In the genomic region with DNA sequence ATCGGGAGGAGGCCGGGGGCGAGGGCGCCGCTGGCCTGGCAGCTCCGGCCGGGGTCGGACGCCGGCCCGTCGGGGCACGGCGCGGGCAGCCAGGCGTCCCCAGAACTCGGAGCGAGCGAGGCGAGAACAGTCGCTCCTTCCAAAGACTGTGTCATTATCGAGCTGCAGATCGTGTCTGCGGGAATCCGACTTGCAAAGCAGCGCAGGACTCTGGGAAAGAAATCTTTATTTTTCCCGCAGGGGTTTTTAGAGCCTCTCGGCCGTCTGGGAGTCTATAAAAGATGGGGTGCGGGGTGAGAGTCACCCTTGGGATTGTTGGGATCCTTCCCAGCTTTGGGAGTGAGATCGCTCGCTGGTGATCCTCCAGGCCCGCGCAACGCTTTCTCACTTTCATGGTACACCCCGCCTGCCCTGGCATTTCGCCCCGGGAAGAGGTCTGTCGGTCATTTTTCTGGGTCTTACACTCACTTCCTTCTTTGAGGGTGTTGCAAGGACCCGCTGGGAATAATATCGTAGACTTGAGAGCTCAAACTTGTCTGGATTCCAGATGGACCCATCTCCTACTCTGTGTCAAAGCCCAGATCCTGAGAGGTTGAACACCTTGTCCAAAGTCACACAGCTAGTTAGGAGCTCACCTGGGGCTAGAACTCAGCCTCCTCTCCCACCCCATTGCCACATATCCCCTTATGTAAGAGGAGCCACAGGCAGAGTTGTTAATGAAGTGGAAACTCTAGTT, we compare ENCODE assay signal across 8 cellular contexts. TPM values are rescaled to one million over a fixed set of nuclear protein-coding genes. Genes with fewer than 3 reads are reported as not detected.
DNase-seq lines count a peak whose midpoint lies in the region; ATAC-seq, FAIRE-seq and TF ChIP-seq lines count a peak whose summit lies in the region.

No MANE protein-coding gene starts in this region.

- DNase-seq in BE2C (no peak), HT1080 (ENCODE audit: low read depth) (peak; percentile 28), heart left ventricle (peak; percentile 67 to 85 (median 79)), pancreas (peak; percentile 56 to 81 (median 67)), DMS153 (lab: John Stamatoyannopoulos, UW) (no peak), NAMALWA (ENCODE audit: low spot score) (no peak)
- no peak for DNase-seq in activated naive CD8-positive, alpha-beta T cell treated with anti-CD3 and anti-CD28 coated beads for 36 hours
- no peak for DNase-seq in stimulated activated CD4-positive, alpha-beta T cell treated with anti-CD3 and anti-CD28 coated beads, Interleukin-1b, Interleukin-23, amount 100 ng/mL, for 48 hours

- H3K4me3 ChIP-seq in BE2C (ENCODE audit: low read depth, low read length) (peak overlapping the region; percentile 99), heart left ventricle (peak overlapping the region; percentile 71 to 99 (median 96)), pancreas (peak overlapping the region; percentile 56 to 97 (median 77))

- TF ChIP-seq CTCF in BE2C (IDR thresholded peaks at IDR 0.05; ENCODE audit: low read depth, low read length) = no peak
- TF ChIP-seq CTCF in heart left ventricle (IDR thresholded peaks at IDR 0.05) = peak in 2 of 12 donors; percentile 2 to 4
- no peak for TF ChIP-seq CTCF in pancreas (IDR thresholded peaks at IDR 0.05)

- no peak for FAIRE-seq in pancreas (lab: Jason Lieb, UNC)

- no peaks in the 10 kb centered on the region for H3K4me1 ChIP-seq in BE2C
- H3K4me1 ChIP-seq in heart left ventricle = peaks cover 3 to 71% (median 40%) of the 10 kb centered on the region in 12 donors
- peaks cover 4 to 19% (median 18%) of the 10 kb centered on the region in 3 donors for H3K4me1 ChIP-seq in pancreas

- H3K27me3 Mint-ChIP-seq in activated naive CD8-positive, alpha-beta T cell treated with anti-CD3 and anti-CD28 coated beads for 36 hours = peaks cover 26% of the 10 kb centered on the region

- H3K36me3 ChIP-seq in BE2C = no peaks in the 10 kb centered on the region
- no peaks in the 10 kb centered on the region for H3K36me3 ChIP-seq in heart left ventricle
- no peaks in the 10 kb centered on the region for H3K36me3 ChIP-seq in pancreas

- H3K27ac ChIP-seq in heart left ventricle = peak overlapping the region; percentile 71 to 98 (median 94)
- peak overlapping the region; percentile 81 to 89 (median 86) for H3K27ac ChIP-seq in pancreas

- peaks cover 4% of the 10 kb centered on the region for H3K36me3 Mint-ChIP-seq in activated naive CD8-positive, alpha-beta T cell treated with anti-CD3 and anti-CD28 coated beads for 36 hours

- no peaks in the 10 kb centered on the region for H3K9me3 ChIP-seq in BE2C
- H3K9me3 ChIP-seq in heart left ventricle = no peaks in the 10 kb centered on the region
- no peaks in the 10 kb centered on the region for H3K9me3 ChIP-seq in pancreas

- H3K27me3 ChIP-seq in BE2C (peaks cover 24% of the 10 kb centered on the region), heart left ventricle (no peaks in the 10 kb centered on the region), pancreas (no peaks in the 10 kb centered on the region)

- WGBS in heart left ventricle, 4 donors = 1 to 2% (median 1%) methylated on average over 31 to 41 of the region's 41 CpGs
- 0 to 2% methylated on average over 33 to 41 of the region's 41 CpGs for WGBS in pancreas, 2 donors

- no peak for ATAC-seq in heart left ventricle
- no peak for ATAC-seq in pancreas

- no peak overlapping the region for H3K27ac Mint-ChIP-seq in activated naive CD8-positive, alpha-beta T cell treated with anti-CD3 and anti-CD28 coated beads for 36 hours

- H3K4me1 Mint-ChIP-seq in activated naive CD8-positive, alpha-beta T cell treated with anti-CD3 and anti-CD28 coated beads for 36 hours = peaks cover 29% of the 10 kb centered on the region

- H3K9me3 Mint-ChIP-seq in activated naive CD8-positive, alpha-beta T cell treated with anti-CD3 and anti-CD28 coated beads for 36 hours = no peaks in the 10 kb centered on the region

- intact Hi-C loops in heart left ventricle (cut with DNase I) (loop anchor here in 9 of 10 donors (5.0 to 10.0 kb wide), 8 partner anchors 38 to 238 kb away; a partner anchor contains a TSS), pancreas (cut with DNase I) (no loop called here)

- no peak for TF ChIP-seq POLR2A in heart left ventricle (IDR thresholded peaks at IDR 0.05)

- peak overlapping the region; percentile 35 for H3K4me3 Mint-ChIP-seq in activated naive CD8-positive, alpha-beta T cell treated with anti-CD3 and anti-CD28 coated beads for 36 hours

RNA-seq across cellular contexts. Expression of a gene that starts 1.0 kb away (rescaled TPM):
- 5.9 TPM for polyA plus RNA-seq in BE2C (2012; ENCODE audit: insufficient read depth, insufficient read length, low read depth)
- 42.1 and 53.0 TPM in 2 replicates for total RNA-seq in HT1080 (2014; rRNA removed; shearing (Covaris generic))
- 34.0 and 37.3 TPM in 2 replicates for polyA plus RNA-seq in HT1080 (2015; cell fraction: cytosol; rRNA removed)
- polyA plus RNA-seq in HT1080 (2015; cell fraction: nucleus; rRNA removed) = 13.2 and 14.1 TPM in 2 replicates
- 1 to 10 TPM in 1 of 2 experiments, under 1 TPM in 1; 0.99 to 1.3 TPM for total RNA-seq in activated naive CD8-positive, alpha-beta T cell treated with anti-CD3 and anti-CD28 coated beads for 36 hours
- total RNA-seq in heart left ventricle (10 to 100 TPM; 18.2 to 42.9 (median 27.7) TPM), pancreas (1 to 10 TPM; 3.9 to 6.8 (median 4.5) TPM)
- polyA plus RNA-seq in heart left ventricle (10 to 100 TPM; 49.0 to 49.7 TPM), pancreas (1 to 10 TPM; 6.8 to 9.0 TPM)

RNA-seq across cellular contexts. Expression of a gene that starts 1.5 kb away (rescaled TPM):
- polyA plus RNA-seq in BE2C (2012; ENCODE audit: insufficient read depth, insufficient read length, low read depth) = 102 TPM
- 129 and 152 TPM in 2 replicates for total RNA-seq in HT1080 (2014; rRNA removed; shearing (Covaris generic))
- polyA plus RNA-seq in HT1080 (2015; cell fraction: cytosol; rRNA removed) = 68.5 and 77.9 TPM in 2 replicates
- 208 and 229 TPM in 2 replicates for polyA plus RNA-seq in HT1080 (2015; cell fraction: nucleus; rRNA removed)
- total RNA-seq in activated naive CD8-positive, alpha-beta T cell treated with anti-CD3 and anti-CD28 coated beads for 36 hours = 10 to 100 TPM; 96.2 to 97.0 TPM
- 10 to 100 TPM; 30.2 to 63.5 (median 48.1) TPM for total RNA-seq in heart left ventricle
- 10 to 100 TPM; 43.9 to 52.0 TPM for polyA plus RNA-seq in heart left ventricle
- 10 to 100 TPM; 18.0 to 33.3 (median 22.3) TPM for total RNA-seq in pancreas
- polyA plus RNA-seq in pancreas = 10 to 100 TPM; 40.2 to 65.7 TPM

RNA-seq across cellular contexts. Expression of a gene that starts 53.8 kb away (rescaled TPM):
- polyA plus RNA-seq in BE2C (2012; ENCODE audit: insufficient read depth, insufficient read length, low read depth) = 18.8 TPM
- total RNA-seq in HT1080 (2014; rRNA removed; shearing (Covaris generic)) = 70.6 and 82.0 TPM in 2 replicates
- 48.4 and 52.3 TPM in 2 replicates for polyA plus RNA-seq in HT1080 (2015; cell fraction: cytosol; rRNA removed)
- polyA plus RNA-seq in HT1080 (2015; cell fraction: nucleus; rRNA removed) = 35.6 and 37.4 TPM in 2 replicates
- total RNA-seq in activated naive CD8-positive, alpha-beta T cell treated with anti-CD3 and anti-CD28 coated beads for 36 hours = 10 to 100 TPM; 37.5 to 42.2 TPM
- 10 to 100 TPM; 16.2 to 36.8 (median 25.2) TPM for total RNA-seq in heart left ventricle
- polyA plus RNA-seq in heart left ventricle = 10 to 100 TPM; 21.3 to 59.5 TPM
- 10 to 100 TPM; 11.4 to 22.7 (median 15.1) TPM for total RNA-seq in pancreas
- 10 to 100 TPM; 17.6 to 18.8 TPM for polyA plus RNA-seq in pancreas

RNA-seq across cellular contexts. Expression of a gene that starts 53.9 kb away (rescaled TPM):
- 69.9 TPM for polyA plus RNA-seq in BE2C (2012; ENCODE audit: insufficient read depth, insufficient read length, low read depth)
- 73.4 and 78.3 TPM in 2 replicates for total RNA-seq in HT1080 (2014; rRNA removed; shearing (Covaris generic))
- polyA plus RNA-seq in HT1080 (2015; cell fraction: cytosol; rRNA removed) = 46.7 and 47.2 TPM in 2 replicates
- 38.7 and 39.2 TPM in 2 replicates for polyA plus RNA-seq in HT1080 (2015; cell fraction: nucleus; rRNA removed)
- 10 to 100 TPM; 48.4 to 53.7 TPM for total RNA-seq in activated naive CD8-positive, alpha-beta T cell treated with anti-CD3 and anti-CD28 coated beads for 36 hours
- total RNA-seq in heart left ventricle = 10 to 100 TPM; 14.8 to 24.6 (median 16.9) TPM
- polyA plus RNA-seq in heart left ventricle = 10 to 100 TPM; 26.0 to 34.5 TPM
- total RNA-seq in pancreas = 10 to 100 TPM; 13.0 to 19.4 (median 17.9) TPM
- polyA plus RNA-seq in pancreas = 10 to 100 TPM; 24.1 to 27.6 TPM

Comparison
In these comparisons a context has a peak if more than half of its experiments do, and no peak if none do; other contexts are left out.
1. DNase-seq: peak in HT1080 (single experiment), heart left ventricle (5 of 5) and pancreas (6 of 6); none in BE2C (single experiment), activated naive CD8-positive, alpha-beta T cell treated with anti-CD3 and anti-CD28 coated beads for 36 hours (single experiment), DMS153 (single experiment), stimulated activated CD4-positive, alpha-beta T cell treated with anti-CD3 and anti-CD28 coated beads, Interleukin-1b, Interleukin-23, amount 100 ng/mL, for 48 hours (single experiment) and NAMALWA (single experiment).
2. intact Hi-C loops: an anchor here in heart left ventricle (5.0 to 10.0 kb wide); none called in pancreas.
3. Peak in every context shown above with its lines, with median percentiles within 50 percentile points of each other: H3K4me3 ChIP-seq.